26 cellular contexts compared by ENCODE assay signal in the genomic region with DNA sequence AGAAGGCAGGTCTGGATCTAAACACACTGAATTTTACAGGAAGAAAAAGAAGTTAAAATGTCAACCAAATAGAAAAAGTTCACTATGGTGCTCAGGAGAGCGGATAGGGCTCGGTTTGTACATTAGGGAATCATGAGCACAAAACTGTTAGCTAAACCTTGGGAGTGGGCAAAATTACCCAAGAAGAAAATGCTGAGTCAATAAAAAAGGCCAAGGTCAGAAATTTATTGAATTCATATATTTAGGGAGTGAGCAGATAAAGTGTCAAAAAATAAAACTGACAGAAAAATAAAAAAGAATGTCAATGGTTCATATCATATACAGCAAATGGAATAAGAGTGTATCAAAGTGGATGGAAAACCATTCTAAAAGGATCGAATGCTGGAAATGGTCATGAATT.
"Had no signal": no experiment of that assay in that cellular context is flagged by ENCODE, and none has a peak within 500 bp of the region (broad histone marks: within the 10 kb centered on the region; RNA-seq: fewer than 3 reads in every experiment).

No MANE protein-coding gene starts in this region.

- H3K27ac ChIP-seq: colonic mucosa, epithelial cell of prostate, esophagus squamous epithelium, gastrocnemius medialis, heart right ventricle, left lung, lower lobe of right lung had no signal

- ATAC-seq: effector memory CD8-positive, alpha-beta T cell; esophagus mucosa; gastrocnemius medialis; heart right ventricle; left cardiac atrium; left lung; left ventricle myocardium superior; lower lobe of right lung; mucosa of descending colon had no signal

- H3K27me3 ChIP-seq: colonic mucosa, esophagus squamous epithelium, gastrocnemius medialis, heart right ventricle, left lung had no signal

- H3K4me1 ChIP-seq: colonic mucosa, esophagus squamous epithelium, gastrocnemius medialis, heart right ventricle, left lung, lower lobe of right lung had no signal

- H3K9me3 ChIP-seq: colonic mucosa, esophagus squamous epithelium, gastrocnemius medialis, heart right ventricle, left lung, lower lobe of right lung, mucosa of descending colon had no signal

- H3K36me3 ChIP-seq: colonic mucosa, esophagus squamous epithelium, gastrocnemius medialis, heart right ventricle, left lung, lower lobe of right lung had no signal

- H3K4me3 ChIP-seq: colonic mucosa, esophagus squamous epithelium, gastrocnemius medialis, heart right ventricle, left lung, lower lobe of right lung, mucosa of descending colon had no signal

- DNase-seq: colonic mucosa; cortex of kidney; effector CD8-positive, alpha-beta T cell; effector memory CD8-positive, alpha-beta T cell; endodermal cell; erythroblast; esophagus squamous epithelium; foreskin fibroblast; foreskin melanocyte; gastrocnemius medialis; glutamatergic neuron; head of caudate nucleus; heart right ventricle; hippocampal formation; left cardiac atrium; left lung; left ventricle myocardium superior; lower lobe of right lung; mesenchymal stem cell; mucosa of descending colon; naive B cell had no signal

- FAIRE-seq: endometrium, islet of Langerhans, keratinocyte had no signal
